In the genomic region with DNA sequence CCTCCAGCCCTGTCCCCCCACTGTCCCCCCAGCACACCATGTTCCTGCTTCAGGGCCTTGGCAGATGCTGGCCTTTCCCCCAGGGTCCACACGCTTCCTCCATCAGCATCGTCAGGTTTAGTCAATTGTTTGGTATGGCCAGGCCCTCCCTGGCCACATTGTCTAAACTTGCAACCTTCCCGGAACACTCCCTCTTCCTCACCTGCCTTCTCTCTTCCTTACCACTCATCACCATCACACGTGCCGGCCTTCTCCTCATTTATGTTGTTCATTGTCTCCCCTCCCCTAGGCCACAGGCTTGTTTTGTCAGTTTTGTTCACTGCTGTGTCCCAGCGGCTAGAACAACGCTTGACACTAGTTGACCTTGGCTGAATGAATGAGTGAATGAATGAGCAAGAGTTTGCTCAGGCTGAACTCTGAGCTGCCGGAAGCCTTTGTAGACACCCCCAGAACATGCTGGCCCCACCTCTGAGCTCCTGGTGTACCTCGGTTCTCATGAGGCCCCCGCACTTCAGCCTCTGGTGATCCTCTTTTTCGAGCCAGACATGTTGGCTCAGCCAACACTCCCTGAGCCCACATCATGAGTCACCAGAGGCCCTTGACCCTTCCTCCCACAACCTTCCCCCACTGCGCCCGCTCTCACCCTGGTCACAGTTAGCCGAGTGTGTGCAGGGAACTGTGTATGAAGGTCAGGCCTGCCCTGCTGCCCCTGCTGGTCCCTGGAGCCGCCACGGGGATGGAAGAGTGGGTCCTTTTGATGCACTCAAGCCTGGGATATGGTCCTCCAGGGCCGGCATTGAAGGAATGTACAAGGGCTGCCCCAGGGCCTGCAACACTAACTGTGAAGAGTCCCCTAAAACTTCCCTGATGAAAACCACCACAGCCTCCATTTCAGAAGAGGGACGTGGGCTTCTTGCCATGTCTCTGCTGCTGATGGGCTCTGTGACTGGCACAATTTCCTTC, we compare ENCODE assay signal across 8 cellular contexts. TPM values are rescaled to one million over a fixed set of nuclear protein-coding genes. Genes with fewer than 3 reads are reported as not detected.
DNase-seq lines count a peak whose midpoint lies in the region; ATAC-seq and TF ChIP-seq lines count a peak whose summit lies in the region.

No MANE protein-coding gene starts in this region.

- DNase-seq in HCEC 1CT (peak; percentile 98), WERI-Rb-1 (peak; percentile 8), heart left ventricle (peak in 3 of 5 donors; percentile 56 to 77 (median 77)), skeletal muscle cell (ENCODE audit: low read depth) (peak; percentile 90), anterior cingulate cortex (lab: John Stamatoyannopoulos, UW) (no peak), GF-D8 (lab: John Stamatoyannopoulos, UW) (no peak)

- H3K9me3 ChIP-seq in WERI-Rb-1 (ENCODE audit: severe bottlenecking) (no peaks in the 10 kb centered on the region), heart left ventricle (no peaks in the 10 kb centered on the region)

- H3K4me3 ChIP-seq in WERI-Rb-1 (ENCODE audit: low read depth, low read length) (no peak overlapping the region), heart left ventricle (no peak overlapping the region), skeletal muscle cell (ENCODE audit: low read depth, low read length) (no peak overlapping the region)

- TF ChIP-seq CTCF in WERI-Rb-1 (IDR thresholded peaks at IDR 0.05; ENCODE audit: low read depth, low read length) = no peak
- TF ChIP-seq CTCF in heart left ventricle (IDR thresholded peaks at IDR 0.05) = no peak

- no peak for TF ChIP-seq POLR2A in heart left ventricle (IDR thresholded peaks at IDR 0.05)

- WGBS in heart left ventricle, 4 donors = 78 to 92% (median 81%) methylated on average over 17 to 18 of the region's 18 CpGs

- H3K27ac ChIP-seq in WERI-Rb-1 (no peak overlapping the region), heart left ventricle (peak overlapping the region in 9 of 12 donors; percentile 3 to 92 (median 46))

- ATAC-seq in heart left ventricle (peak in 2 of 4 donors; percentile 23 to 35), HG02759 (IDR thresholded peaks at IDR 0.05; ENCODE audit: unreplicated experiment) (no peak), GM19455 (IDR thresholded peaks at IDR 0.05; ENCODE audit: unreplicated experiment) (no peak)

- peaks cover 6 to 85% (median 61%) of the 10 kb centered on the region in 12 donors for H3K4me1 ChIP-seq in heart left ventricle

- H3K27me3 ChIP-seq in WERI-Rb-1 (ENCODE audit: insufficient read depth, low read depth, severe bottlenecking) (no peaks in the 10 kb centered on the region), heart left ventricle (no peaks in the 10 kb centered on the region)

- intact Hi-C loops in heart left ventricle (cut with DNase I) = loop anchor here in 1 of 10 donors (10.0 kb wide), 1 partner anchor 149 kb away; the partner anchor contains the start of gene RHOB

- H3K36me3 ChIP-seq in WERI-Rb-1 (no peaks in the 10 kb centered on the region), heart left ventricle (no peaks in the 10 kb centered on the region)

RNA-seq across cellular contexts. Expression of gene HS1BP3, which starts 57.5 kb away (rescaled TPM):
- total RNA-seq in heart left ventricle = 10 to 100 TPM; 12.7 to 23.7 (median 17.9) TPM
- polyA plus RNA-seq in heart left ventricle = 10 to 100 TPM; 21.0 to 23.7 TPM

Comparison
In these comparisons a context has a peak if more than half of its experiments do, and no peak if none do; other contexts are left out.
1. DNase-seq: peak in HCEC 1CT (single experiment), WERI-Rb-1 (single experiment), heart left ventricle (3 of 5) and skeletal muscle cell (single experiment); none in anterior cingulate cortex (0 of 58) and GF-D8 (single experiment).